20 cellular contexts compared by ENCODE assay signal in genomic region chr1:31717341-31717740, GRCh38. TPM values are rescaled to one million over a fixed set of nuclear protein-coding genes. Genes with fewer than 3 reads are reported as not detected.
DNase-seq lines count a peak whose midpoint lies in the region; TF ChIP-seq lines count a peak whose summit lies in the region.
"Had no signal": no experiment of that assay in that cellular context is flagged by ENCODE, and none has a peak within 500 bp of the region (broad histone marks: within the 10 kb centered on the region; RNA-seq: fewer than 3 reads in every experiment).

No MANE protein-coding gene starts in this region.

- H3K27ac ChIP-seq in GM23248, result no peak overlapping the region
- no peak overlapping the region for H3K27ac ChIP-seq in neuronal stem cell (replicated peaks; ENCODE audit: low read length)
- H3K27ac ChIP-seq: brain microvascular endothelial cell, heart left ventricle, stomach had no signal

- H3K4me3 ChIP-seq in GM23248, result no peak overlapping the region
- no peak overlapping the region for H3K4me3 ChIP-seq in neuronal stem cell (ENCODE audit: low read length in 2 of 2)
- H3K4me3 ChIP-seq: heart left ventricle, stomach had no signal

- H3K4me3 Mint-ChIP-seq in brain, result peak overlapping the region in 2 of 5 experiments; percentile 2 to 7

- no peaks in the 10 kb centered on the region for H3K79me2 ChIP-seq in GM23248 (ENCODE audit: insufficient read depth)

- H3K27ac Mint-ChIP-seq in brain, result peak overlapping the region; percentile 46 to 89 (median 81)
- H3K27ac Mint-ChIP-seq: activated naive CD8-positive, alpha-beta T cell treated with anti-CD3 and anti-CD28 coated beads for 36 hours; effector memory CD8-positive, alpha-beta T cell had no signal

- peaks cover 18% of the 10 kb centered on the region for H3K27me3 Mint-ChIP-seq in brain

- H2AK5ac ChIP-seq in neuronal stem cell (ENCODE audit: low read depth, low read length), result peak overlapping the region; percentile 26

- H3K9me3 Mint-ChIP-seq in brain, result peaks cover 0 to 3% (median 0%) of the 10 kb centered on the region in 5 experiments
- H3K9me3 Mint-ChIP-seq: activated naive CD8-positive, alpha-beta T cell treated with anti-CD3 and anti-CD28 coated beads for 36 hours; effector memory CD8-positive, alpha-beta T cell had no signal

- no peak overlapping the region for H3K4ac ChIP-seq in neuronal stem cell (ENCODE audit: low read length)

- 61 to 63% methylated on average over 6 of the region's 6 CpGs for WGBS in GM23248 (ENCODE audit: low coverage in 1 of 2, low lambda C conversion rate in 2 of 2, missing lambda C conversion rate in 2 of 2), 2 experiments
- no CpG with 5 or more reads among the region's 6 CpGs for WGBS in neuronal stem cell (ENCODE audit: extremely low coverage in 2 of 2, insufficient read length in 2 of 2, insufficient replicate concordance in 1 of 2), 2 donors

- H4K8ac ChIP-seq in neuronal stem cell (ENCODE audit: low read depth, low read length), result no peak overlapping the region

- peaks cover 16% of the 10 kb centered on the region for H3F3A ChIP-seq in GM23248 (ENCODE audit: insufficient read depth)

- H2BK12ac ChIP-seq in neuronal stem cell (ENCODE audit: low read length), result no peak overlapping the region

- no peak overlapping the region for H3K18ac ChIP-seq in neuronal stem cell (ENCODE audit: low read length)

- H3K9me3 ChIP-seq in GM23248 (ENCODE audit: low read depth) (no peaks in the 10 kb centered on the region), neuronal stem cell (replicated peaks in 1 of 2; ENCODE audit: control insufficient read depth in 2 of 2, insufficient read depth in 1 of 2, low read depth in 1 of 2, low read length in 2 of 2) (no peaks in the 10 kb centered on the region)
- H3K9me3 ChIP-seq: heart left ventricle, stomach had no signal

- H3K4me1 Mint-ChIP-seq in brain, result peaks cover 56% of the 10 kb centered on the region

- no peak overlapping the region for H2BK15ac ChIP-seq in neuronal stem cell (ENCODE audit: low read length)

- no peak for TF ChIP-seq CTCF in brain (conservative IDR thresholded peaks at IDR 0.05)

- H3K79me1 ChIP-seq in neuronal stem cell (ENCODE audit: low read depth, low read length), result no peaks in the 10 kb centered on the region

- in situ Hi-C loops in GM23248 (cut with MboI), result no loop called here

- H3K36me3 ChIP-seq in GM23248 (ENCODE audit: low read depth) (no peaks in the 10 kb centered on the region), neuronal stem cell (replicated peaks in 1 of 2; ENCODE audit: control insufficient read depth in 2 of 2, insufficient read depth in 2 of 2, low read length in 2 of 2) (no peaks in the 10 kb centered on the region)
- H3K36me3 ChIP-seq: brain microvascular endothelial cell, heart left ventricle, stomach had no signal

- H2BK120ac ChIP-seq in neuronal stem cell (ENCODE audit: low read depth, low read length), result no peak overlapping the region

- no peak overlapping the region for H2BK5ac ChIP-seq in neuronal stem cell (ENCODE audit: low read length)

- no peaks in the 10 kb centered on the region for H3K9me2 ChIP-seq in GM23248 (ENCODE audit: insufficient read depth)

- no peak overlapping the region for H3K9ac ChIP-seq in GM23248
- no peak overlapping the region for H3K9ac ChIP-seq in neuronal stem cell (ENCODE audit: low read depth, low read length, poor library complexity)

- H4K91ac ChIP-seq in neuronal stem cell (ENCODE audit: low read depth, low read length, poor library complexity), result no peak overlapping the region

- DNase-seq in GM23248 (peak; percentile 67), OCI-M1 (lab: John Stamatoyannopoulos, UW) (peak; percentile 14), neuronal stem cell (ENCODE audit: low spot score) (no peak), germinal center (ENCODE audit: low spot score) (no peak), HK-2 (ENCODE audit: unreplicated experiment) (no peak), GOT3 (lab: John Stamatoyannopoulos, UW) (no peak), SHP77 treated with DMSO at 0.1 percent for 48 hours (lab: John Stamatoyannopoulos, UW) (no peak)
- DNase-seq: activated CD4-positive, alpha-beta T cell treated with anti-CD3 and anti-CD28 coated beads for 48 hours; activated naive CD8-positive, alpha-beta T cell treated with anti-CD3 and anti-CD28 coated beads for 36 hours; AML-193; brain microvascular endothelial cell; effector memory CD8-positive, alpha-beta T cell; EL; heart left ventricle; NCI-H1092; NCI-H2029; NCI-H446 treated with DMSO at 0.1 percent for 48 hours; stimulated activated CD4-positive, alpha-beta T cell treated with anti-CD3 and anti-CD28 coated beads, Interleukin-4, amount 100 ng/mL, for 4 hours; stomach had no signal

- H3K27me3 ChIP-seq in GM23248 (replicated peaks; ENCODE audit: insufficient read depth) (no peaks in the 10 kb centered on the region), neuronal stem cell (ENCODE audit: control insufficient read depth in 3 of 3, insufficient read depth in 3 of 3, low read depth in 1 of 3, low read length in 3 of 3) (peaks cover 0 to 51% (median 0%) of the 10 kb centered on the region in 3 experiments)

- H3K36me3 Mint-ChIP-seq in brain, result no peaks in the 10 kb centered on the region
- H3K36me3 Mint-ChIP-seq: activated naive CD8-positive, alpha-beta T cell treated with anti-CD3 and anti-CD28 coated beads for 36 hours had no signal

- no peak overlapping the region for H3K23ac ChIP-seq in neuronal stem cell (ENCODE audit: low read depth, low read length, poor library complexity)

- no peak overlapping the region for H3K4me2 ChIP-seq in GM23248 (ENCODE audit: unreplicated experiment)
- H3K4me2 ChIP-seq in neuronal stem cell (ENCODE audit: insufficient read depth, low read length, poor library complexity, severe bottlenecking), result no peak overlapping the region

- H3K14ac ChIP-seq in neuronal stem cell (ENCODE audit: low read length), result no peak overlapping the region

- H2AFZ ChIP-seq in GM23248, result no peak overlapping the region
- H2AFZ ChIP-seq in neuronal stem cell (ENCODE audit: low read length), result no peak overlapping the region

- H4K20me1 ChIP-seq in GM23248 (ENCODE audit: insufficient read depth), result no peaks in the 10 kb centered on the region

- H3K4me1 ChIP-seq in GM23248 (ENCODE audit: insufficient read depth) (peaks cover 35% of the 10 kb centered on the region), neuronal stem cell (ENCODE audit: control insufficient read depth in 2 of 2, insufficient read depth in 1 of 2, low read depth in 1 of 2, low read length in 2 of 2) (peaks cover 0 to 11% of the 10 kb centered on the region in 2 donors)

RNA-seq across cellular contexts. Expression of gene COL16A1, which starts 13.5 kb away (rescaled TPM):
- 234 and 247 TPM in 2 replicates for total RNA-seq in GM23248 (2014; rRNA removed; shearing (Covaris generic))
- polyA plus RNA-seq in GM23248 (2016; fragmentation: Nextera tagmentation; extraction: Ambion mirVana) (67.3 and 68.7 TPM in 2 replicates), brain (ENCODE audit: insufficient read depth, low read depth, low replicate concordance) (4.9 TPM)
- 1.2 TPM for polyA plus RNA-seq in neuronal stem cell (2013, experiment 1 of 2)
- polyA plus RNA-seq in neuronal stem cell (2013, experiment 2 of 2), result 1.3 TPM

RNA-seq across cellular contexts. Expression of gene ADGRB2, which starts 46.8 kb away (rescaled TPM):
- total RNA-seq in GM23248 (2014; rRNA removed; shearing (Covaris generic)), result 3.6 and 3.9 TPM in 2 replicates
- polyA plus RNA-seq in GM23248 (2016; fragmentation: Nextera tagmentation; extraction: Ambion mirVana), result 0.51 and 1.3 TPM in 2 replicates
- 67.9 TPM for polyA plus RNA-seq in brain (ENCODE audit: insufficient read depth, low read depth, low replicate concordance)
- 25.2 TPM for polyA plus RNA-seq in neuronal stem cell (2013, experiment 1 of 2)
- 24.4 TPM for polyA plus RNA-seq in neuronal stem cell (2013, experiment 2 of 2)

Comparison
In these comparisons a context has a peak if more than half of its experiments do, and no peak if none do; other contexts are left out.
1. DNase-seq: peak in GM23248 (single experiment) and OCI-M1 (single experiment); none in neuronal stem cell (single experiment), germinal center (single experiment), HK-2 (single experiment), GOT3 (single experiment) and SHP77 treated with DMSO at 0.1 percent for 48 hours (single experiment).
2. RNA of gene COL16A1, which starts 13.5 kb away (polyA plus RNA-seq): 67.3 to 68.7 TPM in GM23248; 4.9 TPM in brain (single experiment); every median in the first group is over 10 times any median in the second.
3. RNA of gene ADGRB2, which starts 46.8 kb away (polyA plus RNA-seq): 67.9 TPM in brain (single experiment); 0.51 to 1.3 TPM in GM23248; every median in the first group is over 10 times any median in the second.